Comparison of ENCODE assay signal across 11 cellular contexts in the genomic region with DNA sequence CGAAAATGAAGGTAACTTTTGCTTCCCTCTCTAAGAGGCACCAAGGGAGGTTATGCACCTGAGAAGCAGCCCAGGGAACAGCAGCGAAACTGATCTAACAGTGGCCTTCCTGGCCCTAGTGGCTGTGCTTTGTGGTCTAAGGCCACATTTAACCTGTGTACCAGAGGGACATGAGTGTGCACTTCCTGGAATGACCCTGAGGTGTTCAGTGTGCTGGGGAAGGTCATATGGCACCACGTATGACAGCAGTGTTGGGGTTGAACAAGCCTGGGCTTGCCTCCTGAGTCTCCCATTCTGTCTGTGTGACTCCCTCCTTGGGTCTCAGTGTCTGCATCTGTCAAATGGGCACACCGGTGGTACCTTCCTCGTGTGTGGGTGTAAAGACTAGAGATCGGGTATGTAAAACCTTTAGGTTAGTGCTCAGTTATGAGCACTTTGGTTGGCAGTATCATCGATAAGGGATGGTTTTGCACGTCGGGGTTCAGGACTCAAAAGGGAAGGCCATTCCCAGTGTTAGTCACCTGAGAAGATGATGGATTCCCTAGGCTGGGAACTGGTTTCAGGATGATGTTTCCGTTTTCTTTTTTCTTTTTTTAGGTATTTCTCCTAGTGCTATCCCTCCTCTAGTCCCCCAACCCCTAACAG. TPM values are rescaled to one million over a fixed set of nuclear protein-coding genes. Genes with fewer than 3 reads are reported as not detected.
DNase-seq lines count a peak whose midpoint lies in the region; ATAC-seq and TF ChIP-seq lines count a peak whose summit lies in the region.
"Had no signal": no experiment of that assay in that cellular context is flagged by ENCODE, and none has a peak within 500 bp of the region (broad histone marks: within the 10 kb centered on the region; RNA-seq: fewer than 3 reads in every experiment).

No MANE protein-coding gene starts in this region.

- peak overlapping the region; percentile 66 for H3K27ac ChIP-seq in KMS-11
- H3K27ac ChIP-seq: body of pancreas had no signal

- peak overlapping the region; percentile 75 for H3K4me2 ChIP-seq in KMS-11

- no peaks in the 10 kb centered on the region for H3K9me3 ChIP-seq in MG63
- H3K9me3 ChIP-seq: body of pancreas had no signal

- H3K9me3 Mint-ChIP-seq in activated CD4-positive, alpha-beta T cell treated with anti-CD3 and anti-CD28 coated beads for 36 hours (ENCODE audit: low read depth), result no peaks in the 10 kb centered on the region
- no peaks in the 10 kb centered on the region for H3K9me3 Mint-ChIP-seq in stimulated activated effector memory CD8-positive, alpha-beta T cell treated with anti-CD3 and anti-CD28 coated beads, Interleukin-12 subunit alpha, Interleukin-12 subunit beta, amount 100 ng/mL, for 72 hours

- POLR2A ChIA-PET in activated CD4-positive, alpha-beta T cell treated with anti-CD3 and anti-CD28 coated beads for 36 hours (lab: Charles Lee), result no interaction called here

- no peaks in the 10 kb centered on the region for H3K36me3 Mint-ChIP-seq in activated CD4-positive, alpha-beta T cell treated with anti-CD3 and anti-CD28 coated beads for 36 hours (ENCODE audit: low read depth)
- peaks cover 4% of the 10 kb centered on the region for H3K36me3 Mint-ChIP-seq in stimulated activated effector memory CD8-positive, alpha-beta T cell treated with anti-CD3 and anti-CD28 coated beads, Interleukin-12 subunit alpha, Interleukin-12 subunit beta, amount 100 ng/mL, for 72 hours

- H3K4me1 ChIP-seq in KMS-11 (ENCODE audit: low read depth, poor library complexity, severe bottlenecking), result peaks cover 40% of the 10 kb centered on the region
- H3K4me1 ChIP-seq: body of pancreas had no signal

- ATAC-seq in activated CD4-positive, alpha-beta T cell treated with anti-CD3 and anti-CD28 coated beads for 36 hours, result peak; percentile 33
- peak; percentile 36 for ATAC-seq in HG02610 (IDR thresholded peaks at IDR 0.05; ENCODE audit: unreplicated experiment)
- ATAC-seq in stimulated activated effector memory CD8-positive, alpha-beta T cell treated with anti-CD3 and anti-CD28 coated beads, Interleukin-12 subunit alpha, Interleukin-12 subunit beta, amount 100 ng/mL, for 72 hours, result peak; percentile 73
- ATAC-seq: body of pancreas had no signal

- H3K4me1 Mint-ChIP-seq in activated CD4-positive, alpha-beta T cell treated with anti-CD3 and anti-CD28 coated beads for 36 hours, result no peaks in the 10 kb centered on the region
- H3K4me1 Mint-ChIP-seq in stimulated activated effector memory CD8-positive, alpha-beta T cell treated with anti-CD3 and anti-CD28 coated beads, Interleukin-12 subunit alpha, Interleukin-12 subunit beta, amount 100 ng/mL, for 72 hours, result peaks cover 62% of the 10 kb centered on the region
- H3K4me1 Mint-ChIP-seq: nephron had no signal

- TF ChIP-seq CTCF in KMS-11 (conservative IDR thresholded peaks at IDR 0.05; ENCODE audit: low read depth, low read length), result no peak

- H3K4me3 ChIP-seq in KMS-11 (IDR thresholded peaks at IDR 0.05; ENCODE audit: insufficient read depth, low read depth, low read length) (no peak overlapping the region), MG63 (no peak overlapping the region)
- H3K4me3 ChIP-seq: body of pancreas had no signal

- intact Hi-C loops in activated CD4-positive, alpha-beta T cell treated with anti-CD3 and anti-CD28 coated beads for 36 hours (cut with DNase I, micrococcal nuclease), result no loop called here

- H3K4me3 Mint-ChIP-seq in activated CD4-positive, alpha-beta T cell treated with anti-CD3 and anti-CD28 coated beads for 36 hours, result no peak overlapping the region
- peak overlapping the region; percentile 52 for H3K4me3 Mint-ChIP-seq in stimulated activated effector memory CD8-positive, alpha-beta T cell treated with anti-CD3 and anti-CD28 coated beads, Interleukin-12 subunit alpha, Interleukin-12 subunit beta, amount 100 ng/mL, for 72 hours
- H3K4me3 Mint-ChIP-seq: nephron had no signal

- H3K27me3 ChIP-seq in KMS-11 (ENCODE audit: insufficient read depth, low read depth) (no peaks in the 10 kb centered on the region), MG63 (no peaks in the 10 kb centered on the region)
- H3K27me3 ChIP-seq: body of pancreas had no signal

- peak overlapping the region; percentile 53 for H3K27ac Mint-ChIP-seq in activated CD4-positive, alpha-beta T cell treated with anti-CD3 and anti-CD28 coated beads for 36 hours
- peak overlapping the region; percentile 69 for H3K27ac Mint-ChIP-seq in stimulated activated effector memory CD8-positive, alpha-beta T cell treated with anti-CD3 and anti-CD28 coated beads, Interleukin-12 subunit alpha, Interleukin-12 subunit beta, amount 100 ng/mL, for 72 hours
- H3K27ac Mint-ChIP-seq: nephron had no signal

- H3K27me3 Mint-ChIP-seq in activated CD4-positive, alpha-beta T cell treated with anti-CD3 and anti-CD28 coated beads for 36 hours, result no peaks in the 10 kb centered on the region

- H3K36me3 ChIP-seq in KMS-11 (ENCODE audit: insufficient read depth) (no peaks in the 10 kb centered on the region), MG63 (no peaks in the 10 kb centered on the region)

- no peaks in the 10 kb centered on the region for H3K79me2 ChIP-seq in KMS-11 (ENCODE audit: insufficient read depth, low read depth)

- CTCF ChIA-PET in activated CD4-positive, alpha-beta T cell treated with anti-CD3 and anti-CD28 coated beads for 36 hours (lab: Charles Lee), result no interaction called here

- no peaks in the 10 kb centered on the region for H4K20me1 ChIP-seq in KMS-11 (ENCODE audit: insufficient read depth)

- peak overlapping the region; percentile 28; the same call in 1 of the 2 replicates for H3K9ac ChIP-seq in KMS-11

- peak overlapping the region; percentile 52; the same call in 1 of the 2 replicates for H2AFZ ChIP-seq in KMS-11 (ENCODE audit: low read depth)

- DNase-seq in activated CD4-positive, alpha-beta T cell treated with anti-CD3 and anti-CD28 coated beads for 36 hours, result no peak
- DNase-seq in activated CD4-positive, alpha-beta T cell treated with anti-CD3 and anti-CD28 coated beads for 48 hours, result no peak
- DNase-seq in stimulated activated effector memory CD8-positive, alpha-beta T cell treated with anti-CD3 and anti-CD28 coated beads, Interleukin-12 subunit alpha, Interleukin-12 subunit beta, amount 100 ng/mL, for 72 hours (ENCODE audit: low spot score in 2 of 2), result peak in 1 of 2 donors; percentile 62
- no peak for DNase-seq in NCI-H524 treated with DMSO at 0.1 percent for 48 hours (lab: John Stamatoyannopoulos, UW)
- DNase-seq in activated CD4-positive, alpha-beta T cell treated with anti-CD3 and anti-CD28 coated beads, Interleukin-2, amount 50 U/mL, for 4 hours, result no peak
- no peak for DNase-seq in MG63
- DNase-seq: body of pancreas, OCI-M1 had no signal

RNA-seq across cellular contexts. Expression of gene PLCG2, which starts 31.9 kb away (rescaled TPM):
- total RNA-seq in activated CD4-positive, alpha-beta T cell treated with anti-CD3 and anti-CD28 coated beads for 36 hours, result 1 to 10 TPM; 7.0 to 7.6 TPM
- total RNA-seq in MG63 (2014; rRNA removed; shearing (Covaris generic); ENCODE audit: low replicate concordance), result 0.37 and 1.0 TPM in 2 replicates
